Comparison of ENCODE assay signal across 1 cellular context in genomic region chr5:87729786-87730185, GRCh38.
TF ChIP-seq lines count a peak whose summit lies in the region.

No MANE protein-coding gene starts in this region.

TF ChIP-seq in GM23338, 12 proteins besides CTCF, POLR2A, EP300 and RAD21 (continued from another document):
- TF ChIP-seq ETS1 (IDR thresholded peaks at IDR 0.05) (no peak), NANOG (IDR thresholded peaks at IDR 0.05; ENCODE audit: borderline replicate concordance) (no peak), EZH2phosphoT487 (IDR thresholded peaks at IDR 0.05; ENCODE audit: unreplicated experiment) (no peak)
